Comparison of ENCODE assay signal across 11 cellular contexts in genomic region chr9:70053864-70054263, GRCh38. TPM values are rescaled to one million over a fixed set of nuclear protein-coding genes. Genes with fewer than 3 reads are reported as not detected.
DNase-seq lines count a peak whose midpoint lies in the region; FAIRE-seq and TF ChIP-seq lines count a peak whose summit lies in the region.
"Had no signal": no experiment of that assay in that cellular context is flagged by ENCODE, and none has a peak within 500 bp of the region (broad histone marks: within the 10 kb centered on the region; RNA-seq: fewer than 3 reads in every experiment).

No MANE protein-coding gene starts in this region.

- TF ChIP-seq RAD21 in SK-N-SH (IDR thresholded peaks at IDR 0.05; ENCODE audit: low read length) = no peak

- no peak overlapping the region for H2AFZ ChIP-seq in SK-N-SH (ENCODE audit: low read depth)
- peak overlapping the region; percentile 2 for H2AFZ ChIP-seq in keratinocyte (ENCODE audit: control insufficient read depth, low read length)

- H4K20me1 ChIP-seq in SK-N-SH (ENCODE audit: insufficient read depth) = no peaks in the 10 kb centered on the region
- no peaks in the 10 kb centered on the region for H4K20me1 ChIP-seq in keratinocyte (ENCODE audit: control insufficient read depth, extremely low read depth, insufficient read depth, low read length)

- POLR2A ChIA-PET in SK-N-SH (lab: Yijun Ruan, JAX) = no interaction called here

- peak; percentile 97 for FAIRE-seq in keratinocyte (lab: Jason Lieb, UNC)
- FAIRE-seq: A204.1, HTR-8/SVneo had no signal

- no peaks in the 10 kb centered on the region for H3K36me3 ChIP-seq in SK-N-SH (replicated peaks in 1 of 2; ENCODE audit: control insufficient read depth in 1 of 2, insufficient read depth in 2 of 2, low read length in 1 of 2)
- H3K36me3 ChIP-seq in keratinocyte (ENCODE audit: control insufficient read depth in 2 of 2, extremely low read depth in 1 of 2, insufficient read depth in 2 of 2, low read length in 2 of 2) = no peaks in the 10 kb centered on the region
- H3K36me3 ChIP-seq in uterus = no peaks in the 10 kb centered on the region

- H3K9ac ChIP-seq in SK-N-SH (no peak overlapping the region), keratinocyte (ENCODE audit: control insufficient read depth, extremely low read depth, insufficient read depth, low read length) (no peak overlapping the region)

- dilution Hi-C loops in keratinocyte (cut with MboI; ENCODE audit: extremely low pct_ligation_motif_present, low sequenced_read_pairs) = no loop called here

- no peak for TF ChIP-seq POLR2A in uterus (IDR thresholded peaks at IDR 0.05)

- intact Hi-C loops in uterus (cut with DNase I; ENCODE audit: low total_unique reads) = no loop called here

- H3K9me2 ChIP-seq in SK-N-SH = no peaks in the 10 kb centered on the region

- H3K4me3 ChIP-seq in SK-N-SH (ENCODE audit: low read depth in 2 of 2, low read length in 1 of 2) (no peak overlapping the region), keratinocyte (ENCODE audit: control insufficient read depth in 2 of 3, extremely low read depth in 1 of 3, insufficient read depth in 2 of 3, low read depth in 1 of 3, low read length in 3 of 3) (peak overlapping the region in 1 of 3 experiments; percentile 18), uterus (no peak overlapping the region)

- no peaks in the 10 kb centered on the region for H3K9me1 ChIP-seq in keratinocyte (ENCODE audit: control insufficient read depth, extremely low read depth, insufficient read depth, low read length)

- H3K4me2 ChIP-seq in SK-N-SH (peak overlapping the region; percentile 33), keratinocyte (ENCODE audit: control insufficient read depth, extremely low read depth, insufficient read depth, low read depth, low read length) (peak overlapping the region; percentile 66)

- no peak for TF ChIP-seq CTCF in SK-N-SH (IDR thresholded peaks at IDR 0.05)
- TF ChIP-seq CTCF in keratinocyte (optimal IDR thresholded peaks at IDR 0.05 in 1 of 3, IDR thresholded peaks at IDR 0.05 in 1 of 3, conservative IDR thresholded peaks at IDR 0.05 in 1 of 3; ENCODE audit: extremely low read depth in 1 of 3, insufficient read depth in 2 of 3, low read length in 3 of 3) = no peak
- TF ChIP-seq CTCF in uterus (IDR thresholded peaks at IDR 0.05) = no peak

- DNase-seq in NCI-H2171 treated with DMSO at 0.1 percent for 48 hours (lab: John Stamatoyannopoulos, UW) (peak; percentile 44), NCI-H2171 (lab: John Stamatoyannopoulos, UW) (no peak), SK-N-SH (no peak), keratinocyte (ENCODE audit: low read depth, low spot score) (peak; percentile 65), uterus (no peak), UCSD-AML1 (lab: John Stamatoyannopoulos, UW; ENCODE audit: unreplicated experiment) (no peak), NCI-H748 treated with DMSO at 0.1 percent for 48 hours (lab: John Stamatoyannopoulos, UW) (no peak)
- DNase-seq in stimulated activated CD4-positive, alpha-beta T cell treated with anti-CD3 and anti-CD28 coated beads, Interleukin-4, amount 100 ng/mL, for 4 hours = no peak
- DNase-seq: left cardiac atrium had no signal

- H3K79me2 ChIP-seq in SK-N-SH (ENCODE audit: insufficient read depth) = no peaks in the 10 kb centered on the region
- H3K79me2 ChIP-seq in keratinocyte (ENCODE audit: control insufficient read depth, insufficient read depth, low read length) = no peaks in the 10 kb centered on the region

- no peaks in the 10 kb centered on the region for H3K9me3 ChIP-seq in SK-N-SH
- H3K9me3 ChIP-seq in keratinocyte (ENCODE audit: control insufficient read depth, low read depth, low read length) = no peaks in the 10 kb centered on the region
- H3K9me3 ChIP-seq in uterus = no peaks in the 10 kb centered on the region

- peak in 1 of 2 experiments; percentile 34; a peak in 1 of 4 replicates for TF ChIP-seq EP300 in SK-N-SH (IDR thresholded peaks at IDR 0.05; ENCODE audit: borderline replicate concordance in 1 of 2, low read depth in 1 of 2, low read length in 1 of 2)

- H3K27ac ChIP-seq in SK-N-SH (ENCODE audit: low read depth in 2 of 2, low read length in 1 of 2) = peak overlapping the region in 1 of 2 experiments; percentile 61; a peak in 2 of 4 replicates
- H3K27ac ChIP-seq in keratinocyte (ENCODE audit: control insufficient read depth, insufficient read depth, low read length) = peak overlapping the region; percentile 30
- H3K27ac ChIP-seq in uterus = peak overlapping the region; percentile 94 to 99

- peaks cover 11% of the 10 kb centered on the region for H3F3A ChIP-seq in SK-N-SH (replicated peaks; ENCODE audit: insufficient read depth)

- WGBS in SK-N-SH (ENCODE audit: low lambda C conversion rate) = 14% methylated on average over 2 of the region's 2 CpGs

- no peaks in the 10 kb centered on the region for H3K27me3 ChIP-seq in SK-N-SH (ENCODE audit: insufficient read depth)
- no peaks in the 10 kb centered on the region for H3K27me3 ChIP-seq in keratinocyte (ENCODE audit: control insufficient read depth, extremely low read depth, insufficient read depth, low read length)
- no peaks in the 10 kb centered on the region for H3K27me3 ChIP-seq in uterus

- CTCF ChIA-PET in SK-N-SH (lab: Yijun Ruan, JAX) = interaction anchor here (1.1 kb wide), 1 partner anchor 10 kb away, joined by 3 read pairs; no protein-coding TSS in a partner anchor

- H3K4me1 ChIP-seq in SK-N-SH (ENCODE audit: control insufficient read depth in 1 of 2, insufficient read depth in 2 of 2, low read depth in 1 of 2, low read length in 1 of 2) = peaks cover 9 to 13% of the 10 kb centered on the region in 2 experiments; a peak in 3 of 4 replicates
- H3K4me1 ChIP-seq in keratinocyte (ENCODE audit: control insufficient read depth, extremely low read depth, insufficient read depth, low read length) = peaks cover 42% of the 10 kb centered on the region
- peaks cover 13 to 39% of the 10 kb centered on the region in 2 donors for H3K4me1 ChIP-seq in uterus

TF ChIP-seq in SK-N-SH, 30 proteins besides CTCF, POLR2A, EP300 and RAD21:
- TF ChIP-seq TCF12 (IDR thresholded peaks at IDR 0.05) (peak; percentile 76), RXRA (IDR thresholded peaks at IDR 0.05; ENCODE audit: borderline replicate concordance, low read depth) (no peak), MAX (IDR thresholded peaks at IDR 0.05; ENCODE audit: low read depth) (no peak), CHD2 (IDR thresholded peaks at IDR 0.05; ENCODE audit: low read length, partially characterized antibody) (no peak), EZH2phosphoT487 (IDR thresholded peaks at IDR 0.05; ENCODE audit: borderline replicate concordance, low read depth) (no peak), GATA2 (CRISPR knock-in tag; IDR thresholded peaks at IDR 0.05) (no peak), FOXM1 (IDR thresholded peaks at IDR 0.05; ENCODE audit: low read depth) (no peak), NFIC (IDR thresholded peaks at IDR 0.05; ENCODE audit: borderline replicate concordance) (peak; percentile 90), JUND (IDR thresholded peaks at IDR 0.05) (peak; percentile 65), FOSL2 (IDR thresholded peaks at IDR 0.05; ENCODE audit: borderline replicate concordance, low read depth) (peak; percentile 66; the same call in 1 of the 2 replicates), SIN3A (IDR thresholded peaks at IDR 0.05; ENCODE audit: borderline replicate concordance, low read depth, low read length) (no peak), MXI1 (IDR thresholded peaks at IDR 0.05; ENCODE audit: low read depth, low read length) (no peak), TAF1 (IDR thresholded peaks at IDR 0.05; ENCODE audit: borderline replicate concordance, low read depth, low read length) (no peak), ELF1 (IDR thresholded peaks at IDR 0.05) (no peak)
- TF ChIP-seq, protein P1, sequence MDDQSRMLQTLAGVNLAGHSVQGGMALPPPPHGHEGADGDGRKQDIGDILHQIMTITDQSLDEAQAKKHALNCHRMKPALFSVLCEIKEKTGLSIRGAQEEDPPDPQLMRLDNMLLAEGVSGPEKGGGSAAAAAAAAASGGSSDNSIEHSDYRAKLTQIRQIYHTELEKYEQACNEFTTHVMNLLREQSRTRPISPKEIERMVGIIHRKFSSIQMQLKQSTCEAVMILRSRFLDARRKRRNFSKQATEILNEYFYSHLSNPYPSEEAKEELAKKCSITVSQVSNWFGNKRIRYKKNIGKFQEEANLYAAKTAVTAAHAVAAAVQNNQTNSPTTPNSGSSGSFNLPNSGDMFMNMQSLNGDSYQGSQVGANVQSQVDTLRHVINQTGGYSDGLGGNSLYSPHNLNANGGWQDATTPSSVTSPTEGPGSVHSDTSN (IDR thresholded peaks at IDR 0.05) = peak; percentile 84
TF ChIP-seq in SK-N-SH: peak in this region for 5.

RNA-seq across cellular contexts. Expression of gene MAMDC2, which starts 10.2 kb away (rescaled TPM):
- polyA plus RNA-seq in SK-N-SH (2012; rRNA removed) = not detected in 2 replicates
- polyA plus RNA-seq in SK-N-SH (2012; cell fraction: cytosol; rRNA removed) = under 0.01 TPM in 2 replicates
- polyA plus RNA-seq in SK-N-SH (2012; cell fraction: nucleus; rRNA removed) = 0.01 TPM in 1 of 2 replicates, not detected in the other
- 1.3 to 8.2 TPM (median 4.2 TPM) in 3 replicates for polyA plus RNA-seq in keratinocyte
- 0.21 TPM for polyA plus RNA-seq in keratinocyte (2011; ENCODE audit: low read depth)
- polyA plus RNA-seq in keratinocyte (2011; cell fraction: cytosol; rRNA removed) = 0.83 and 1.1 TPM in 2 replicates
- polyA plus RNA-seq in keratinocyte (2011; cell fraction: nucleus; rRNA removed) = 3.7 and 4.0 TPM in 2 replicates
- polyA plus RNA-seq in keratinocyte (2012; ENCODE audit: low replicate concordance) = 0.31 and 6.7 TPM in 2 replicates
- polyA minus RNA-seq in keratinocyte = 2.0 to 4.7 TPM (median 4.4 TPM) in 3 replicates
- 1.5 TPM for polyA minus RNA-seq in keratinocyte (2011; cell fraction: cytosol; rRNA and poly(A)+ RNA removed)
- 3.3 and 4.8 TPM in 2 replicates for polyA minus RNA-seq in keratinocyte (2011; cell fraction: nucleus; rRNA and poly(A)+ RNA removed)
- total RNA-seq in uterus = 100 to 1,000 TPM in 3 of 4 donors, 10 to 100 TPM in 1; 42.7 to 204 (median 138) TPM

Comparison
In these comparisons a context has a peak if more than half of its experiments do, and no peak if none do; other contexts are left out.
1. DNase-seq: peak in NCI-H2171 treated with DMSO at 0.1 percent for 48 hours (single experiment) and keratinocyte (single experiment); none in NCI-H2171 (single experiment), SK-N-SH (single experiment), uterus (0 of 2), UCSD-AML1 (single experiment), stimulated activated CD4-positive, alpha-beta T cell treated with anti-CD3 and anti-CD28 coated beads, Interleukin-4, amount 100 ng/mL, for 4 hours (0 of 2) and NCI-H748 treated with DMSO at 0.1 percent for 48 hours (single experiment).